Comparison of ENCODE assay signal across 11 cellular contexts in genomic region chr4:185839770-185840169, GRCh38. TPM values are rescaled to one million over a fixed set of nuclear protein-coding genes. Genes with fewer than 3 reads are reported as not detected.
DNase-seq lines count a peak whose midpoint lies in the region; ATAC-seq and TF ChIP-seq lines count a peak whose summit lies in the region.
"Had no signal": no experiment of that assay in that cellular context is flagged by ENCODE, and none has a peak within 500 bp of the region (broad histone marks: within the 10 kb centered on the region; RNA-seq: fewer than 3 reads in every experiment).

No MANE protein-coding gene starts in this region.

- no peaks in the 10 kb centered on the region for H3K27me3 ChIP-seq in neuron (ENCODE audit: insufficient read depth, low read length)
- H3K27me3 ChIP-seq: pancreas had no signal

- peak overlapping the region; percentile 3 for H2AFZ ChIP-seq in neuron (ENCODE audit: low read depth, low read length)

- H3K9me3 Mint-ChIP-seq in immature natural killer cell = peaks cover 0 to 2% (median 0%) of the 10 kb centered on the region in 6 donors

- no peak overlapping the region for H3K4me3 Mint-ChIP-seq in immature natural killer cell

- H3K9me3 ChIP-seq in neuron (ENCODE audit: low read length) = no peaks in the 10 kb centered on the region
- H3K9me3 ChIP-seq: pancreas had no signal

- no peak overlapping the region for H3K27ac Mint-ChIP-seq in immature natural killer cell

- peak overlapping the region; percentile 14 for H3K4me3 ChIP-seq in neuron (ENCODE audit: low read length)
- H3K4me3 ChIP-seq: pancreas had no signal

- H3K36me3 ChIP-seq in neuron (ENCODE audit: insufficient read depth, low read length) = no peaks in the 10 kb centered on the region
- H3K36me3 ChIP-seq: pancreas had no signal

- intact Hi-C loops in Right ventricle myocardium superior (cut with DNase I) = no loop called here

- no peaks in the 10 kb centered on the region for H3K27me3 Mint-ChIP-seq in immature natural killer cell (ENCODE audit: low read depth in 3 of 3)

- no peaks in the 10 kb centered on the region for H3K4me1 Mint-ChIP-seq in immature natural killer cell

- ATAC-seq in SK-N-SH treated with all-trans-retinoic acid at 6 μM for 48 hours (peak; percentile 22), Right ventricle myocardium superior (ENCODE audit: poor library complexity) (peak; percentile 43)

- no peaks in the 10 kb centered on the region for H3K36me3 Mint-ChIP-seq in immature natural killer cell

- peaks cover 52% of the 10 kb centered on the region for H3K4me1 ChIP-seq in neuron (ENCODE audit: insufficient read depth, low read length)

- peak; percentile 48 for DNase-seq in A172 (ENCODE audit: low spot score)
- DNase-seq in Right ventricle myocardium superior = no peak
- DNase-seq in immature natural killer cell = no peak
- no peak for DNase-seq in SHP77 treated with DMSO at 0.1 percent for 48 hours (lab: John Stamatoyannopoulos, UW)
- DNase-seq in activated effector memory CD4-positive, alpha-beta T cell treated with Interleukin-2 at 50 U/mL for 16 hours = no peak
- DNase-seq in GM19240 (ENCODE audit: insufficient read length, low spot score) = no peak
- DNase-seq: activated T-cell treated with anti-CD3 and anti-CD28 coated beads, Interleukin-2, amount 50 U/mL, for 1 hour; MM.1S had no signal

TF ChIP-seq in SK-N-SH treated with all-trans-retinoic acid at 6 μM for 48 hours, 23 proteins besides CTCF, POLR2A, EP300 and RAD21:
- TF ChIP-seq ZFP3 (CRISPR knock-in tag; IDR thresholded peaks at IDR 0.05) = no peak
- no peak for TF ChIP-seq RARB (CRISPR knock-in tag; IDR thresholded peaks at IDR 0.05)
- TF ChIP-seq TCF4 (CRISPR knock-in tag; IDR thresholded peaks at IDR 0.05; ENCODE audit: borderline replicate concordance) = no peak
- TF ChIP-seq SNAI2 (CRISPR knock-in tag; IDR thresholded peaks at IDR 0.05) = no peak
- no peak for TF ChIP-seq POU6F1 (CRISPR knock-in tag; IDR thresholded peaks at IDR 0.05; ENCODE audit: borderline replicate concordance, low read depth)
- no peak for TF ChIP-seq TOX (CRISPR knock-in tag; IDR thresholded peaks at IDR 0.05; ENCODE audit: borderline replicate concordance)
- TF ChIP-seq PATZ1 (CRISPR knock-in tag; IDR thresholded peaks at IDR 0.05; ENCODE audit: borderline replicate concordance) = no peak
- no peak for TF ChIP-seq ARNTL (CRISPR knock-in tag; IDR thresholded peaks at IDR 0.05; ENCODE audit: borderline replicate concordance, low read depth)
- TF ChIP-seq ESRRG (CRISPR knock-in tag; IDR thresholded peaks at IDR 0.05) = no peak
- TF ChIP-seq CREB5 (CRISPR knock-in tag; IDR thresholded peaks at IDR 0.05; ENCODE audit: low read depth) = no peak
- TF ChIP-seq ZNF70 (CRISPR knock-in tag; IDR thresholded peaks at IDR 0.05) = no peak
- no peak for TF ChIP-seq GLIS3 (CRISPR knock-in tag; IDR thresholded peaks at IDR 0.05)
- no peak for TF ChIP-seq CSDC2 (CRISPR knock-in tag; IDR thresholded peaks at IDR 0.05)
- no peak for TF ChIP-seq ZC3H10 (CRISPR knock-in tag; IDR thresholded peaks at IDR 0.05)
- no peak for TF ChIP-seq TSHZ2 (CRISPR knock-in tag; IDR thresholded peaks at IDR 0.05)
- no peak for TF ChIP-seq CSRNP3 (CRISPR knock-in tag; IDR thresholded peaks at IDR 0.05)

RNA-seq across cellular contexts. Expression of gene SORBS2, which starts 27.8 kb away (rescaled TPM):
- total RNA-seq in A172 (2014; rRNA removed; shearing (Covaris generic)) = 9.3 and 14.2 TPM in 2 replicates
- 819 TPM for total RNA-seq in Right ventricle myocardium superior
- polyA plus RNA-seq in immature natural killer cell = 1 to 10 TPM in 2 of 3 donors, not detected in 1; 2.6 to 5.8 TPM

Comparison
In these comparisons a context has a peak if more than half of its experiments do, and no peak if none do; other contexts are left out.
1. RNA of gene SORBS2, which starts 27.8 kb away (total RNA-seq): 819 TPM in Right ventricle myocardium superior (single experiment); 9.3 to 14.2 TPM in A172; every median in the first group is over 10 times any median in the second.